Comparison of ENCODE assay signal across 22 cellular contexts in the genomic region with DNA sequence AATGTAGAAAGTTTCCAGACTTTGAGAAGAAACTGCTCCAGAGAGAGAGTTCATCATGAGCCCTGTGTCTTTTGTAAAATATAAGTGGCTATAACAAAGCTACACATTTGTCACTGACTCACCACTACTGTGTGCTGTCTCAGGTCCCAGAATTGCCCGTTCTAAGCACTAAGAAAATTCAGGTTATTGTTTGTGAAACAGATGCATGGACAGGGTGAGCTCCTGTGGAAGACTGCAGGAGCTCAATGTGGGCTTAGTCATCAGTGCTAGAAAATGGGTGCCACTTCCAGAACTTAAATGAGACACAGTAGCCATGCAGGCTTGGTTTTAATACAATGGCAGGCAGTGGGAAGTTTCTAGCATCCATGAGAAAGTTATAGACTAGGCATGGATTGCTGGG.
DNase-seq lines count a peak whose midpoint lies in the region; ATAC-seq and TF ChIP-seq lines count a peak whose summit lies in the region.
"Had no signal": no experiment of that assay in that cellular context is flagged by ENCODE, and none has a peak within 500 bp of the region (broad histone marks: within the 10 kb centered on the region; RNA-seq: fewer than 3 reads in every experiment).

No MANE protein-coding gene starts in this region.

- H3K27me3 ChIP-seq in neutrophil: no peaks in the 10 kb centered on the region
- H3K27me3 ChIP-seq: Peyer's patch had no signal

- DNase-seq in activated CD4-positive, alpha-beta T cell treated with anti-CD3 and anti-CD28 coated beads for 36 hours: no peak
- DNase-seq in activated CD4-positive, alpha-beta T cell treated with anti-CD3 and anti-CD28 coated beads, Interleukin-2, amount 50 U/mL, for 4 hours: no peak
- DNase-seq in activated naive CD8-positive, alpha-beta T cell treated with anti-CD3 and anti-CD28 coated beads for 36 hours: no peak
- DNase-seq in SIG-M5 treated with dmso at 0.1 percent for 504 hours (lab: John Stamatoyannopoulos, UW; ENCODE audit: unreplicated experiment): no peak
- DNase-seq: AML-193; EL; GF-D8; NCI-H1105 treated with DMSO at 0.1 percent for 48 hours; NCI-H1694; NCI-H2081; NCI-H2171; NCI-H345; NCI-H524; NCI-H774; NK-92 treated with Interleukin-12 subunit alpha and Interleukin-12 subunit beta, amount 100 ng/mL, for 24 hours; Peyer's patch had no signal

- no peaks in the 10 kb centered on the region for H3K36me3 ChIP-seq in neutrophil
- H3K36me3 ChIP-seq: Peyer's patch had no signal

- H3K27ac Mint-ChIP-seq in activated CD4-positive, alpha-beta T cell treated with anti-CD3 and anti-CD28 coated beads for 36 hours: peak overlapping the region; percentile 47
- peak overlapping the region; percentile 68 for H3K27ac Mint-ChIP-seq in activated naive CD8-positive, alpha-beta T cell
- no peak overlapping the region for H3K27ac Mint-ChIP-seq in activated naive CD8-positive, alpha-beta T cell treated with anti-CD3 and anti-CD28 coated beads for 36 hours
- no peak overlapping the region for H3K27ac Mint-ChIP-seq in activated T-helper 17 cell treated with anti-CD3 and anti-CD28 coated beads, Interleukin-2, amount 50 U/mL, for 72 hours
- H3K27ac Mint-ChIP-seq: IgD-negative memory B cell had no signal

- no peak for TF ChIP-seq CTCF in neutrophil (IDR thresholded peaks at IDR 0.05)

- ATAC-seq in activated CD4-positive, alpha-beta T cell treated with anti-CD3 and anti-CD28 coated beads for 36 hours: peak; percentile 63
- peak; percentile 72 for ATAC-seq in activated T-helper 17 cell treated with anti-CD3 and anti-CD28 coated beads, Interleukin-2, amount 50 U/mL, for 72 hours (replicated peaks)
- ATAC-seq in GM18519 (IDR thresholded peaks at IDR 0.05; ENCODE audit: low FRiP score, unreplicated experiment): no peak

- intact Hi-C loops in activated CD4-positive, alpha-beta T cell treated with anti-CD3 and anti-CD28 coated beads for 36 hours (cut with DNase I, micrococcal nuclease): loop anchor here (5.0 to 10.0 kb wide), 5 partner anchors 157 to 1517 kb away; a partner anchor contains a TSS

- no peaks in the 10 kb centered on the region for H3K36me3 Mint-ChIP-seq in activated CD4-positive, alpha-beta T cell treated with anti-CD3 and anti-CD28 coated beads for 36 hours (ENCODE audit: low read depth)
- H3K36me3 Mint-ChIP-seq in activated naive CD8-positive, alpha-beta T cell: no peaks in the 10 kb centered on the region
- no peaks in the 10 kb centered on the region for H3K36me3 Mint-ChIP-seq in activated naive CD8-positive, alpha-beta T cell treated with anti-CD3 and anti-CD28 coated beads for 36 hours
- H3K36me3 Mint-ChIP-seq in activated T-helper 17 cell treated with anti-CD3 and anti-CD28 coated beads, Interleukin-2, amount 50 U/mL, for 72 hours (ENCODE audit: low read depth): no peaks in the 10 kb centered on the region
- H3K36me3 Mint-ChIP-seq: IgD-negative memory B cell had no signal

- POLR2A ChIA-PET in activated CD4-positive, alpha-beta T cell treated with anti-CD3 and anti-CD28 coated beads for 36 hours (lab: Charles Lee): interaction anchor here (1.0 kb wide), 1 partner anchor 10 kb away, joined by 3 read pairs; no protein-coding TSS in a partner anchor

- H3K4me1 Mint-ChIP-seq in activated CD4-positive, alpha-beta T cell treated with anti-CD3 and anti-CD28 coated beads for 36 hours: peaks cover 29% of the 10 kb centered on the region
- peaks cover 32% of the 10 kb centered on the region for H3K4me1 Mint-ChIP-seq in activated naive CD8-positive, alpha-beta T cell (ENCODE audit: low read depth)
- H3K4me1 Mint-ChIP-seq in activated naive CD8-positive, alpha-beta T cell treated with anti-CD3 and anti-CD28 coated beads for 36 hours: no peaks in the 10 kb centered on the region
- H3K4me1 Mint-ChIP-seq in activated T-helper 17 cell treated with anti-CD3 and anti-CD28 coated beads, Interleukin-2, amount 50 U/mL, for 72 hours: no peaks in the 10 kb centered on the region
- H3K4me1 Mint-ChIP-seq: IgD-negative memory B cell had no signal

- H3K27ac ChIP-seq in neutrophil: peak overlapping the region; percentile 61
- H3K27ac ChIP-seq: C4-2B, Peyer's patch had no signal

- no peaks in the 10 kb centered on the region for H3K9me3 ChIP-seq in neutrophil
- H3K9me3 ChIP-seq: Peyer's patch had no signal

- peaks cover 0 to 14% of the 10 kb centered on the region in 2 experiments for H3K4me1 ChIP-seq in neutrophil (ENCODE audit: control insufficient read depth in 1 of 2, insufficient read depth in 1 of 2, low read depth in 1 of 2, low read length in 1 of 2)
- H3K4me1 ChIP-seq: Peyer's patch had no signal

- no peaks in the 10 kb centered on the region for H3K27me3 Mint-ChIP-seq in activated CD4-positive, alpha-beta T cell treated with anti-CD3 and anti-CD28 coated beads for 36 hours
- no peaks in the 10 kb centered on the region for H3K27me3 Mint-ChIP-seq in activated naive CD8-positive, alpha-beta T cell
- H3K27me3 Mint-ChIP-seq in activated naive CD8-positive, alpha-beta T cell treated with anti-CD3 and anti-CD28 coated beads for 36 hours: no peaks in the 10 kb centered on the region
- H3K27me3 Mint-ChIP-seq in activated T-helper 17 cell treated with anti-CD3 and anti-CD28 coated beads, Interleukin-2, amount 50 U/mL, for 72 hours: no peaks in the 10 kb centered on the region
- H3K27me3 Mint-ChIP-seq: IgD-negative memory B cell had no signal

- no peak overlapping the region for H3K4me3 ChIP-seq in neutrophil (ENCODE audit: low read depth in 1 of 2, low read length in 1 of 2)
- H3K4me3 ChIP-seq: Peyer's patch had no signal

- CTCF ChIA-PET in activated CD4-positive, alpha-beta T cell treated with anti-CD3 and anti-CD28 coated beads for 36 hours (lab: Charles Lee): interaction anchor here (0.6 kb wide), 1 partner anchor 262 kb away, joined by 4 read pairs; no protein-coding TSS in a partner anchor

- H3K9me3 Mint-ChIP-seq in activated CD4-positive, alpha-beta T cell treated with anti-CD3 and anti-CD28 coated beads for 36 hours (ENCODE audit: low read depth): no peaks in the 10 kb centered on the region
- H3K9me3 Mint-ChIP-seq in activated naive CD8-positive, alpha-beta T cell (ENCODE audit: low read depth): no peaks in the 10 kb centered on the region
- no peaks in the 10 kb centered on the region for H3K9me3 Mint-ChIP-seq in activated naive CD8-positive, alpha-beta T cell treated with anti-CD3 and anti-CD28 coated beads for 36 hours
- no peaks in the 10 kb centered on the region for H3K9me3 Mint-ChIP-seq in activated T-helper 17 cell treated with anti-CD3 and anti-CD28 coated beads, Interleukin-2, amount 50 U/mL, for 72 hours
- H3K9me3 Mint-ChIP-seq: IgD-negative memory B cell had no signal

- H3K4me3 Mint-ChIP-seq in activated CD4-positive, alpha-beta T cell treated with anti-CD3 and anti-CD28 coated beads for 36 hours: no peak overlapping the region
- no peak overlapping the region for H3K4me3 Mint-ChIP-seq in activated naive CD8-positive, alpha-beta T cell
- no peak overlapping the region for H3K4me3 Mint-ChIP-seq in activated naive CD8-positive, alpha-beta T cell treated with anti-CD3 and anti-CD28 coated beads for 36 hours
- H3K4me3 Mint-ChIP-seq in activated T-helper 17 cell treated with anti-CD3 and anti-CD28 coated beads, Interleukin-2, amount 50 U/mL, for 72 hours: no peak overlapping the region
- H3K4me3 Mint-ChIP-seq: IgD-negative memory B cell had no signal

Comparison
In these comparisons a context has a peak if more than half of its experiments do, and no peak if none do; other contexts are left out.
1. H3K27ac Mint-ChIP-seq: peak in activated CD4-positive, alpha-beta T cell treated with anti-CD3 and anti-CD28 coated beads for 36 hours (single experiment) and activated naive CD8-positive, alpha-beta T cell (single experiment); none in activated naive CD8-positive, alpha-beta T cell treated with anti-CD3 and anti-CD28 coated beads for 36 hours (single experiment) and activated T-helper 17 cell treated with anti-CD3 and anti-CD28 coated beads, Interleukin-2, amount 50 U/mL, for 72 hours (single experiment).